Comparison of ENCODE assay signal across 14 cellular contexts in the genomic region with DNA sequence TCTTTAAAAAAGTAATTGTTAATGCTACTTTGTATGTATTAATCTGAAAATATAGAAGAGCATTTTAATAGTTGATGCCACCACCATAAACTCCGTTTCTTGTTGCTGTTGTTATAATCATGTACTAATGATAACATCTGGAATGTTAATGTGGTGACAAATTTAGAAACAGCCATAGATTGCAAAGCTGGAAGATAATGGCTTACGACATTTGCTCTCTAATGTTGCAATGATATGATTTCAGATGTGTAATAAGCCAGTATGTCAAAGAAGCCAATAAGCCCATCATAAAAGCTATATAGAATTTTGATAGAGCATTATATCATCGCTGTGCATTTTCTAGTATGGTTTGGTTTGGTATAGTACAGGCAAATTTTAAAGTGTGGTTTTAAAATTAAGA.
DNase-seq lines count a peak whose midpoint lies in the region; ATAC-seq and TF ChIP-seq lines count a peak whose summit lies in the region.
"Had no signal": no experiment of that assay in that cellular context is flagged by ENCODE, and none has a peak within 500 bp of the region (broad histone marks: within the 10 kb centered on the region; RNA-seq: fewer than 3 reads in every experiment).

No MANE protein-coding gene starts in this region.

- peaks cover 20% of the 10 kb centered on the region for H3K4me1 Mint-ChIP-seq in HFFc6 (ENCODE audit: low read depth)
- H3K4me1 Mint-ChIP-seq in effector memory CD8-positive, alpha-beta T cell (ENCODE audit: low read depth in 2 of 2), result no peaks in the 10 kb centered on the region

- no peak overlapping the region for H2AFZ ChIP-seq in trophoblast cell (ENCODE audit: insufficient read depth, low read length, poor library complexity)

- no peak overlapping the region for H2BK12ac ChIP-seq in trophoblast cell (ENCODE audit: low read length)

- no peak overlapping the region for H3K9ac ChIP-seq in adipocyte (ENCODE audit: low read length)
- no peak overlapping the region for H3K9ac ChIP-seq in trophoblast cell (ENCODE audit: low read length)
- H3K9ac ChIP-seq: BLaER1 treated with 17β-estradiol and CSF1 and Interleukin-3, amounts not matched to agents 10 nM and 100 nM had no signal

- no peaks in the 10 kb centered on the region for H3K79me2 ChIP-seq in trophoblast cell (ENCODE audit: control insufficient read depth, insufficient read depth, low read length, poor library complexity)

- peak; percentile 9 for DNase-seq in HFFc6
- peak; percentile 32 for DNase-seq in adipocyte (ENCODE audit: low read depth)
- peak; percentile 45 to 96 for DNase-seq in trophoblast cell
- no peak for DNase-seq in left lung
- DNase-seq in stimulated activated CD4-positive, alpha-beta T cell treated with anti-CD3 and anti-CD28 coated beads, Interleukin-2, amount 100 ng/mL, for 48 hours, result no peak
- DNase-seq in effector memory CD8-positive, alpha-beta T cell, result no peak
- DNase-seq: ACHN; Calu3; CD4-positive, alpha-beta T cell; DMS 273 treated with DMSO at 0.1 percent for 48 hours; HCEC 1CT had no signal

- peaks cover 5% of the 10 kb centered on the region for H3K4me1 ChIP-seq in adipocyte (ENCODE audit: control insufficient read depth, insufficient read depth, low read length)
- H3K4me1 ChIP-seq in trophoblast cell (ENCODE audit: control insufficient read depth in 1 of 2, insufficient read depth in 2 of 2, low read length in 2 of 2), result no peaks in the 10 kb centered on the region
- H3K4me1 ChIP-seq in left lung, result peaks cover 0 to 3% of the 10 kb centered on the region in 2 donors
- H3K4me1 ChIP-seq: BLaER1 treated with 17β-estradiol and CSF1 and Interleukin-3, amounts not matched to agents 10 nM and 100 nM had no signal

- no peak overlapping the region for H3K14ac ChIP-seq in trophoblast cell (ENCODE audit: low read length)

- no peak overlapping the region; the same call in 1 of the 2 replicates for H3K4me3 Mint-ChIP-seq in HFFc6
- H3K4me3 Mint-ChIP-seq in effector memory CD8-positive, alpha-beta T cell, result no peak overlapping the region
- H3K4me3 Mint-ChIP-seq: CD4-positive, alpha-beta T cell had no signal

- WGBS in trophoblast cell (ENCODE audit: extremely low coverage, insufficient coverage, insufficient read length), result no CpG with 5 or more reads among the region's 3 CpGs

- H3K4me3 ChIP-seq in adipocyte (ENCODE audit: low read length) (no peak overlapping the region), trophoblast cell (ENCODE audit: low read depth, low read length) (no peak overlapping the region), left lung (no peak overlapping the region)
- H3K4me3 ChIP-seq: BLaER1 treated with 17β-estradiol and CSF1 and Interleukin-3, amounts not matched to agents 10 nM and 100 nM; GM12878 had no signal

- H3K4ac ChIP-seq in trophoblast cell (ENCODE audit: low read depth, low read length), result no peak overlapping the region

- no peak overlapping the region for H3K27ac Mint-ChIP-seq in HFFc6
- no peak overlapping the region for H3K27ac Mint-ChIP-seq in effector memory CD8-positive, alpha-beta T cell
- H3K27ac Mint-ChIP-seq: CD4-positive, alpha-beta T cell had no signal

- H3K27me3 Mint-ChIP-seq in HFFc6 (ENCODE audit: insufficient read depth), result no peaks in the 10 kb centered on the region; the same call in 1 of the 2 replicates
- H3K27me3 Mint-ChIP-seq in effector memory CD8-positive, alpha-beta T cell, result no peaks in the 10 kb centered on the region
- H3K27me3 Mint-ChIP-seq: CD4-positive, alpha-beta T cell had no signal

- H3K4me2 ChIP-seq in trophoblast cell (ENCODE audit: low read length), result no peak overlapping the region
- H3K4me2 ChIP-seq: BLaER1 treated with 17β-estradiol and CSF1 and Interleukin-3, amounts not matched to agents 10 nM and 100 nM had no signal

- intact Hi-C loops in left lung (cut with DNase I), result no loop called here

- H3K18ac ChIP-seq in trophoblast cell (ENCODE audit: low read length), result no peak overlapping the region

- no peak overlapping the region for H2BK120ac ChIP-seq in trophoblast cell (ENCODE audit: insufficient read depth, low read length, poor library complexity)

- 0 out of 2 replicates have a peak, but pooled peaks cover 3% of the 10 kb centered on the region for H3K36me3 Mint-ChIP-seq in HFFc6 (ENCODE audit: low read depth)
- H3K36me3 Mint-ChIP-seq in effector memory CD8-positive, alpha-beta T cell (ENCODE audit: insufficient read depth), result no peaks in the 10 kb centered on the region

- H3K27me3 ChIP-seq in adipocyte (replicated peaks; ENCODE audit: control insufficient read depth, insufficient read depth, low read length) (no peaks in the 10 kb centered on the region), trophoblast cell (ENCODE audit: insufficient read depth, low read length) (no peaks in the 10 kb centered on the region), left lung (no peaks in the 10 kb centered on the region)
- H3K27me3 ChIP-seq: BLaER1 treated with 17β-estradiol and CSF1 and Interleukin-3, amounts not matched to agents 10 nM and 100 nM had no signal

- H3K36me3 ChIP-seq in adipocyte (ENCODE audit: control insufficient read depth, insufficient read depth, low read length, severe bottlenecking) (no peaks in the 10 kb centered on the region), trophoblast cell (ENCODE audit: control insufficient read depth in 1 of 2, insufficient read depth in 2 of 2, low read length in 2 of 2) (no peaks in the 10 kb centered on the region), left lung (no peaks in the 10 kb centered on the region)
- H3K36me3 ChIP-seq: BLaER1 treated with 17β-estradiol and CSF1 and Interleukin-3, amounts not matched to agents 10 nM and 100 nM had no signal

- H3K27ac ChIP-seq in C4-2B, result peak overlapping the region; percentile 35; the same call in 1 of the 2 replicates
- H3K27ac ChIP-seq in trophoblast cell (ENCODE audit: low read depth, low read length), result no peak overlapping the region
- no peak overlapping the region for H3K27ac ChIP-seq in left lung
- H3K27ac ChIP-seq: BLaER1 treated with 17β-estradiol and CSF1 and Interleukin-3, amounts not matched to agents 10 nM and 100 nM had no signal

- no peak overlapping the region for H2BK5ac ChIP-seq in trophoblast cell (ENCODE audit: low read depth, low read length, poor library complexity)

- TF ChIP-seq CTCF in C4-2B (conservative IDR thresholded peaks at IDR 0.05), result no peak
- no peak for TF ChIP-seq CTCF in HFFc6 (IDR thresholded peaks at IDR 0.05)
- TF ChIP-seq CTCF in left lung (IDR thresholded peaks at IDR 0.05), result no peak

- H3K9me3 ChIP-seq in adipocyte (ENCODE audit: control insufficient read depth, low read length) (peaks cover 12% of the 10 kb centered on the region), trophoblast cell (ENCODE audit: insufficient read depth, low read depth, low read length) (no peaks in the 10 kb centered on the region), left lung (peaks cover 0 to 13% of the 10 kb centered on the region in 2 donors)

- no peak for ATAC-seq in left lung
- no peak for ATAC-seq in effector memory CD8-positive, alpha-beta T cell (replicated peaks)
- ATAC-seq: GM12878 had no signal

- no peak overlapping the region for H4K12ac ChIP-seq in trophoblast cell (ENCODE audit: low read depth, low read length)

- H4K8ac ChIP-seq in trophoblast cell (ENCODE audit: low read depth, low read length), result no peak overlapping the region

- peaks cover 3% of the 10 kb centered on the region; the same call in 1 of the 2 replicates for H3K9me3 Mint-ChIP-seq in HFFc6
- H3K9me3 Mint-ChIP-seq in effector memory CD8-positive, alpha-beta T cell, result peaks cover 4 to 8% of the 10 kb centered on the region in 2 donors

- no peak overlapping the region for H4K91ac ChIP-seq in trophoblast cell (ENCODE audit: low read depth, low read length)

- H2AK5ac ChIP-seq in trophoblast cell (ENCODE audit: low read length), result no peak overlapping the region

- no peaks in the 10 kb centered on the region for H3K79me1 ChIP-seq in trophoblast cell (ENCODE audit: low read length)

- H3K23ac ChIP-seq in trophoblast cell (ENCODE audit: low read length), result no peak overlapping the region

Comparison
In these comparisons a context has a peak if more than half of its experiments do, and no peak if none do; other contexts are left out.
1. DNase-seq: peak in HFFc6 (single experiment), adipocyte (single experiment) and trophoblast cell (2 of 2); none in left lung (0 of 2), stimulated activated CD4-positive, alpha-beta T cell treated with anti-CD3 and anti-CD28 coated beads, Interleukin-2, amount 100 ng/mL, for 48 hours (0 of 2) and effector memory CD8-positive, alpha-beta T cell (0 of 3).